ENCODE assay signal across 15 cellular contexts in the genomic region with DNA sequence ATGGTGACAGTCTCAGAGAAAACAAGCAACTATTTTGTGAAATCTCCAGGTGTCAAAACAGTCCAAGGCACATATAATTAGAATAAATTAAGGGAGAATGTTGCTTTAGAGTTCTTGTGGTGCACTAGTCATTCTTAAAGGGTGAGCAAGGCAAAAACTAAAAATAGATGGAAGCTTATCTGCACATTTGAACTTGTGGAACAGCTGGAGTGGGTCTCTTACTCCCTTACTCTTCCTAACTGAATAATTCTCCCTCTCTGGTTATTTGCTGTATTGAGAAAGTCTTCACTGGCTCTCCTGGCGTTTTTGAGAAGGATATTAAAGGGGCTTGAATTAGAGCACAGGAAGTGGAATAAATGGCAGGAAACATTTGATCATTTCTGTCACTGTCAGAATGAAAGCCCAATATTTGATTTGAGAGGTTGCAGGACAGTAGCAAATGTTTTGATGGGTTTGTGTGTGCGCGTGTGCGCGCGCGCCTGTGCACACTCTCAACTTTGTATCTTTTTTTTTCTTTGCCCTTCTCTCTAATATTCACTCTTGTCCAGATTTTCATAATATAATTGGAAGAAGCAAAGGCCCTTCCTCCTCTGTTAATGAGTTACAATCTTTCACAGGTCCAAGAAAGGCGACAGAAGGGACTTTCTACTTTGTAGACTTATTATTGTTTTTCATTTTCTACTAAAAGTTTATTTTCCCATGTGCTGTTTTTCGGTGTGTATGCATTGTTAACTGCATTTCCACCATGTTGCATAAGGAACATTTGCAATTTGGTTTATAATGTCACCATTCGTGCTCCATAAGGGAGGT. TPM values are rescaled to one million over a fixed set of nuclear protein-coding genes. Genes with fewer than 3 reads are reported as not detected.
A peak's percentile ranks its signal among the peaks of the same experiment; 100 is the strongest.
DNase-seq lines count a peak whose midpoint lies in the region; ATAC-seq lines count a peak whose summit lies in the region.
"Had no signal": no experiment of that assay in that cellular context is flagged by ENCODE, and none has a peak within 500 bp of the region (broad histone marks: within the 10 kb centered on the region; RNA-seq: fewer than 3 reads in every experiment).

No MANE protein-coding gene starts in this region.

- H3K4me3 ChIP-seq in trophoblast cell (ENCODE audit: low read depth, low read length) = no peak overlapping the region
- H3K4me3 ChIP-seq: colonic mucosa, MG63, spleen had no signal

- no peak overlapping the region for H3K18ac ChIP-seq in trophoblast cell (ENCODE audit: low read length)

- H2BK12ac ChIP-seq in trophoblast cell (ENCODE audit: low read length) = no peak overlapping the region

- H3K4me1 ChIP-seq in trophoblast cell (ENCODE audit: control insufficient read depth in 1 of 2, insufficient read depth in 2 of 2, low read length in 2 of 2) = no peaks in the 10 kb centered on the region

- DNase-seq in Right ventricle myocardium superior (no peak), cardiac septum (ENCODE audit: low spot score) (no peak), hepatic stellate cell (ENCODE audit: low spot score) (peak; percentile 50), trophoblast cell (no peak), NCI-H446 treated with DMSO at 0.1 percent for 48 hours (lab: John Stamatoyannopoulos, UW) (no peak), islet precursor cell (no peak)
- no peak for DNase-seq in activated naive CD8-positive, alpha-beta T cell treated with anti-CD3 and anti-CD28 coated beads for 36 hours
- DNase-seq in activated CD4-positive, alpha-beta T cell treated with anti-CD3 and anti-CD28 coated beads for 1 hour = no peak
- DNase-seq: colonic mucosa, mesendoderm, MG63, NCI-H2081 treated with DMSO at 0.1 percent for 48 hours, nucleus accumbens, spleen had no signal

- H2BK5ac ChIP-seq in trophoblast cell (ENCODE audit: low read depth, low read length, poor library complexity) = no peak overlapping the region

- no peak overlapping the region for H3K9ac ChIP-seq in trophoblast cell (ENCODE audit: low read length)

- H3K27me3 Mint-ChIP-seq in activated naive CD8-positive, alpha-beta T cell treated with anti-CD3 and anti-CD28 coated beads for 36 hours = no peaks in the 10 kb centered on the region

- H2AFZ ChIP-seq in trophoblast cell (ENCODE audit: insufficient read depth, low read length, poor library complexity) = no peak overlapping the region

- H3K36me3 ChIP-seq in trophoblast cell (ENCODE audit: control insufficient read depth in 1 of 2, insufficient read depth in 2 of 2, low read length in 2 of 2) = no peaks in the 10 kb centered on the region
- H3K36me3 ChIP-seq: colonic mucosa, MG63, spleen had no signal

- H3K27ac Mint-ChIP-seq in activated naive CD8-positive, alpha-beta T cell treated with anti-CD3 and anti-CD28 coated beads for 36 hours = peak overlapping the region; percentile 50

- no peaks in the 10 kb centered on the region for H3K79me1 ChIP-seq in trophoblast cell (ENCODE audit: low read length)

- no peak overlapping the region for H2BK120ac ChIP-seq in trophoblast cell (ENCODE audit: insufficient read depth, low read length, poor library complexity)

- H3K4ac ChIP-seq in trophoblast cell (ENCODE audit: low read depth, low read length) = no peak overlapping the region

- peaks cover 26% of the 10 kb centered on the region for H3K36me3 Mint-ChIP-seq in activated naive CD8-positive, alpha-beta T cell treated with anti-CD3 and anti-CD28 coated beads for 36 hours

- H4K8ac ChIP-seq in trophoblast cell (ENCODE audit: low read depth, low read length) = no peak overlapping the region

- no peak overlapping the region for H3K14ac ChIP-seq in trophoblast cell (ENCODE audit: low read length)

- no CpG with 5 or more reads among the region's 10 CpGs for WGBS in trophoblast cell (ENCODE audit: extremely low coverage, insufficient coverage, insufficient read length)

- peaks cover 76% of the 10 kb centered on the region for H3K4me1 Mint-ChIP-seq in activated naive CD8-positive, alpha-beta T cell treated with anti-CD3 and anti-CD28 coated beads for 36 hours

- H3K27ac ChIP-seq in trophoblast cell (ENCODE audit: low read depth, low read length) = no peak overlapping the region
- H3K27ac ChIP-seq: colonic mucosa, spleen had no signal

- peak; percentile 64 for ATAC-seq in Right ventricle myocardium superior (ENCODE audit: poor library complexity)
- ATAC-seq: esophagus mucosa had no signal

- H2AK5ac ChIP-seq in trophoblast cell (ENCODE audit: low read length) = no peak overlapping the region

- peaks cover 3% of the 10 kb centered on the region for H3K79me2 ChIP-seq in trophoblast cell (ENCODE audit: control insufficient read depth, insufficient read depth, low read length, poor library complexity)

- no peaks in the 10 kb centered on the region for H3K9me3 Mint-ChIP-seq in activated naive CD8-positive, alpha-beta T cell treated with anti-CD3 and anti-CD28 coated beads for 36 hours

- no peaks in the 10 kb centered on the region for H3K9me3 ChIP-seq in trophoblast cell (ENCODE audit: insufficient read depth, low read depth, low read length)
- H3K9me3 ChIP-seq: colonic mucosa, MG63, spleen had no signal

- H3K27me3 ChIP-seq in trophoblast cell (ENCODE audit: insufficient read depth, low read length) = no peaks in the 10 kb centered on the region
- H3K27me3 ChIP-seq: colonic mucosa, MG63, spleen had no signal

- H3K4me3 Mint-ChIP-seq in activated naive CD8-positive, alpha-beta T cell treated with anti-CD3 and anti-CD28 coated beads for 36 hours = peak overlapping the region; percentile 19

- intact Hi-C loops in Right ventricle myocardium superior (cut with DNase I) = no loop called here
- intact Hi-C loops in cardiac septum (cut with DNase I) = loop anchor here (5.0 kb wide), 1 partner anchor 89 kb away; no protein-coding TSS in a partner anchor

- no peak overlapping the region for H4K12ac ChIP-seq in trophoblast cell (ENCODE audit: low read depth, low read length)

- H3K4me2 ChIP-seq in trophoblast cell (ENCODE audit: low read length) = no peak overlapping the region

- no peak overlapping the region for H3K23ac ChIP-seq in trophoblast cell (ENCODE audit: low read length)

- no peak overlapping the region for H4K91ac ChIP-seq in trophoblast cell (ENCODE audit: low read depth, low read length)

RNA-seq across cellular contexts. Expression of a gene that starts 40.9 kb away (rescaled TPM):
- total RNA-seq in Right ventricle myocardium superior (322 TPM), cardiac septum (458 TPM)
- total RNA-seq in activated naive CD8-positive, alpha-beta T cell treated with anti-CD3 and anti-CD28 coated beads for 36 hours = 10 to 100 TPM; 83.2 to 85.2 TPM
- polyA plus RNA-seq in trophoblast cell (2013) = 24.8 and 27.3 TPM in 2 replicates
